10 cellular contexts compared by ENCODE assay signal in the genomic region with DNA sequence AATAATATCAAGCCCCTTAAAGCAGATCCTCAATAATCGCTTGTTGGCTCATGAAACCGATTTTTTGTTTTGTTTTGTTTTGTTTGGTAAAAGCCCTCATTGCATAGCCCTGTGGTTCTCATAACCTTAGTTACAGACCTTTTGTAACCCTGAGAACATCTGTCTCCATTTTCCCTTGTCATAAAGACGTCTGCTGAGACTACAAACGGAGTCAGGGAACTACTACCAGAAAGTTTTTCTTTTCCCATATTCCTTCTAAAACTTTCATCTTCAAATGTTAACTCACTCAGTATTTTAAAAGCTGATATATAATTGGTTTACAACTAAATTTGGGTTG. TPM values are rescaled to one million over a fixed set of nuclear protein-coding genes. Genes with fewer than 3 reads are reported as not detected.
DNase-seq lines count a peak whose midpoint lies in the region; TF ChIP-seq lines count a peak whose summit lies in the region.
"Had no signal": no experiment of that assay in that cellular context is flagged by ENCODE, and none has a peak within 500 bp of the region (broad histone marks: within the 10 kb centered on the region; RNA-seq: fewer than 3 reads in every experiment).

No MANE protein-coding gene starts in this region.

- peak overlapping the region; percentile 93 for H3K4me2 ChIP-seq in OCI-LY1 (ENCODE audit: low read length)

- peaks cover 38% of the 10 kb centered on the region for H3K4me1 ChIP-seq in OCI-LY1 (ENCODE audit: insufficient read depth, low read length, severe bottlenecking)
- no peaks in the 10 kb centered on the region for H3K4me1 ChIP-seq in ectodermal cell (ENCODE audit: control insufficient read depth, insufficient read depth, low read length)
- H3K4me1 ChIP-seq in sigmoid colon, result peaks cover 0 to 34% (median 26%) of the 10 kb centered on the region in 4 donors

- H3K27me3 ChIP-seq in OCI-LY1 (ENCODE audit: insufficient read depth, low read length), result no peaks in the 10 kb centered on the region
- peaks cover 78% of the 10 kb centered on the region for H3K27me3 ChIP-seq in ectodermal cell (ENCODE audit: control insufficient read depth, insufficient read depth, low read length, poor library complexity, severe bottlenecking)
- H3K27me3 ChIP-seq in sigmoid colon, result no peaks in the 10 kb centered on the region

- peak overlapping the region; percentile 97 for H3K9ac ChIP-seq in OCI-LY1 (ENCODE audit: low read length)

- H2AFZ ChIP-seq in OCI-LY1 (ENCODE audit: low read length), result no peak overlapping the region

- WGBS in ectodermal cell, 2 experiments, result 48 to 54% methylated on average over 4 of the region's 4 CpGs
- 57 to 76% methylated on average over 4 of the region's 4 CpGs for WGBS in sigmoid colon, 2 donors

- DNase-seq in NCI-H1694 treated with DMSO at 0.1 percent for 48 hours (lab: John Stamatoyannopoulos, UW), result peak; percentile 10
- DNase-seq in NCI-H1694 (lab: John Stamatoyannopoulos, UW), result no peak
- DNase-seq in sigmoid colon, result no peak
- no peak for DNase-seq in NCI-H146 treated with DMSO at 0.1 percent for 48 hours (lab: John Stamatoyannopoulos, UW; ENCODE audit: unreplicated experiment)
- no peak for DNase-seq in cerebellum (ENCODE audit: low spot score)
- no peak for DNase-seq in DMS153 treated with DMSO at 0.1 percent for 48 hours (lab: John Stamatoyannopoulos, UW; ENCODE audit: unreplicated experiment)
- DNase-seq: kidney glomerular epithelial cell, NCI-H774 had no signal

- H3K27ac ChIP-seq in OCI-LY1 (ENCODE audit: low read depth, low read length, poor library complexity, severe bottlenecking) (no peak overlapping the region), ectodermal cell (ENCODE audit: insufficient read depth, low read depth, low read length, poor library complexity, severe bottlenecking) (peak overlapping the region; percentile 76), sigmoid colon (peak overlapping the region; percentile 98 to 100 (median 98))

- H3F3A ChIP-seq in OCI-LY1 (ENCODE audit: insufficient read depth, low read length), result no peaks in the 10 kb centered on the region

- H3K36me3 ChIP-seq in OCI-LY1 (ENCODE audit: insufficient read depth, low read length), result peaks cover 4% of the 10 kb centered on the region; the same call in 1 of the 2 replicates
- H3K36me3 ChIP-seq in ectodermal cell (ENCODE audit: control insufficient read depth, insufficient read depth, low read length), result no peaks in the 10 kb centered on the region
- H3K36me3 ChIP-seq in sigmoid colon, result no peaks in the 10 kb centered on the region

- no peak for TF ChIP-seq EP300 in sigmoid colon (IDR thresholded peaks at IDR 0.05)

- no peak for TF ChIP-seq POLR2A in sigmoid colon (IDR thresholded peaks at IDR 0.05)

- no peaks in the 10 kb centered on the region for H4K20me1 ChIP-seq in OCI-LY1 (ENCODE audit: insufficient read depth, low read length)

- peaks cover 21% of the 10 kb centered on the region for H3K79me2 ChIP-seq in OCI-LY1 (ENCODE audit: insufficient read depth, low read length)

- H3K9me3 ChIP-seq in OCI-LY1 (ENCODE audit: low read length) (no peaks in the 10 kb centered on the region), ectodermal cell (ENCODE audit: control insufficient read depth, low read length) (no peaks in the 10 kb centered on the region), sigmoid colon (no peaks in the 10 kb centered on the region)

- TF ChIP-seq CTCF in OCI-LY1 (IDR thresholded peaks at IDR 0.05; ENCODE audit: low read length) (no peak), sigmoid colon (IDR thresholded peaks at IDR 0.05) (no peak)

- intact Hi-C loops in sigmoid colon (cut with DNase I), result loop anchor here (2.0 to 5.0 kb wide), 4 partner anchors 53 to 349 kb away; partner anchors contain the start of genes NANS, NCBP1, TBC1D2 and TSTD2

- peak overlapping the region; percentile 94 for H3K4me3 ChIP-seq in OCI-LY1 (ENCODE audit: low read depth, low read length, poor library complexity, severe bottlenecking)
- H3K4me3 ChIP-seq in ectodermal cell (ENCODE audit: insufficient read depth, low read depth, low read length), result no peak overlapping the region
- H3K4me3 ChIP-seq in sigmoid colon, result no peak overlapping the region

- no peaks in the 10 kb centered on the region for H3K9me2 ChIP-seq in OCI-LY1 (ENCODE audit: low read depth, low read length)

RNA-seq across cellular contexts. Expression of gene ANP32B, which starts 1.3 kb away (rescaled TPM):
- 184 TPM for polyA plus RNA-seq in ectodermal cell (2013, experiment 1 of 4)
- 166 TPM for polyA plus RNA-seq in ectodermal cell (2013, experiment 2 of 4)
- polyA plus RNA-seq in ectodermal cell (2013, experiment 3 of 4), result 161 TPM
- 172 TPM for polyA plus RNA-seq in ectodermal cell (2013, experiment 4 of 4)
- total RNA-seq in sigmoid colon (10 to 100 TPM; 31.4 to 66.7 (median 51.3) TPM), cerebellum (7.8 TPM)
- polyA plus RNA-seq in sigmoid colon, result 100 to 1,000 TPM; 160 to 217 (median 198) TPM

RNA-seq across cellular contexts. Expression of gene HEMGN, which starts 43.8 kb away (rescaled TPM):
- not detected for polyA plus RNA-seq in ectodermal cell (2013, experiment 1 of 4)
- not detected for polyA plus RNA-seq in ectodermal cell (2013, experiment 2 of 4)
- polyA plus RNA-seq in ectodermal cell (2013, experiment 3 of 4), result not detected
- not detected for polyA plus RNA-seq in ectodermal cell (2013, experiment 4 of 4)
- not detected for total RNA-seq in sigmoid colon
- polyA plus RNA-seq in sigmoid colon, result under 1 TPM in 1 of 3 donors, not detected in 2; 0.25 TPM
- 2.7 TPM for total RNA-seq in cerebellum

RNA-seq across cellular contexts. Expression of gene TRMO, which starts 59.5 kb away (rescaled TPM):
- polyA plus RNA-seq in ectodermal cell (2013, experiment 1 of 4), result 6.1 TPM
- polyA plus RNA-seq in ectodermal cell (2013, experiment 2 of 4), result 6.5 TPM
- polyA plus RNA-seq in ectodermal cell (2013, experiment 3 of 4), result 6.7 TPM
- 6.9 TPM for polyA plus RNA-seq in ectodermal cell (2013, experiment 4 of 4)
- total RNA-seq in sigmoid colon, result 10 to 100 TPM; 24.8 to 27.8 (median 25.7) TPM
- 10 to 100 TPM in 2 of 3 donors, 1 to 10 TPM in 1; 7.8 to 15.5 (median 12.4) TPM for polyA plus RNA-seq in sigmoid colon
- 17.0 TPM for total RNA-seq in cerebellum
